In the genomic region with DNA sequence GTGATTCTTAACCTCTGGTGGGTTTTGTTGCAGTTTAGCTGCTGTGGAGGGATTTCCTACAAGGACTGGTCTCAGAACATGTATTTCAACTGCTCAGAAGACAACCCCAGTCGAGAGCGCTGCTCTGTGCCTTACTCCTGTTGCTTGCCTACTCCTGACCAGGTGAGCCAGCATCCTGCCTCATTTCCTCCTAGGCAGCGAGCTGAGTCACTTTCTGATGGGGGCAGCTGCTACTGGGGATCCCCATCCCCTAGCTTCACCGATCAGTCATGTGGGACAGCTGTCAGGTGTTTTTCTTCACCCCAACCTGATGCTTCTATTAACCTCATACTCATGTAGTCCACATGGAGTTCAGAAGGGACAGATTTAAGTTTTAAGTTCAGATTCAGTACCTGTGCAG, we compare ENCODE assay signal across 20 cellular contexts. TPM values are rescaled to one million over a fixed set of nuclear protein-coding genes. Genes with fewer than 3 reads are reported as not detected.
A peak's percentile ranks its signal among the peaks of the same experiment; 100 is the strongest.
DNase-seq lines count a peak whose midpoint lies in the region; ATAC-seq and TF ChIP-seq lines count a peak whose summit lies in the region.
"Had no signal": no experiment of that assay in that cellular context is flagged by ENCODE, and none has a peak within 500 bp of the region (broad histone marks: within the 10 kb centered on the region; RNA-seq: fewer than 3 reads in every experiment).

No MANE protein-coding gene starts in this region.

- TF ChIP-seq CTCF in gastroesophageal sphincter (IDR thresholded peaks at IDR 0.05): no peak
- TF ChIP-seq CTCF in breast epithelium (IDR thresholded peaks at IDR 0.05): no peak

- DNase-seq in stimulated activated CD4-positive, alpha-beta T cell treated with anti-CD3 and anti-CD28 coated beads, Interleukin-1b, Interleukin-23, amount 100 ng/mL, for 48 hours: peak; percentile 15
- DNase-seq in stimulated activated CD4-positive, alpha-beta T cell treated with anti-CD3 and anti-CD28 coated beads, Interleukin-4, amount 100 ng/mL, for 24 hours: no peak
- peak in 1 of 2 donors; percentile 57 for DNase-seq in stimulated activated naive CD8-positive, alpha-beta T cell treated with anti-CD3 and anti-CD28 coated beads, Interleukin-15, amount 100 ng/mL, for 72 hours
- no peak for DNase-seq in activated T-helper 1 cell treated with anti-CD3 and anti-CD28 coated beads, Interleukin-12 subunit alpha, Interleukin-12 subunit beta, Interleukin-2, Interleukin-4 antibody, amounts not matched to agents 30 ng/mL and 10 ng/mL and 1 ng/mL, durations not matched to agents 14 hours and 24 hours and 36 hours (ENCODE audit: low spot score)
- no peak for DNase-seq in breast epithelium (ENCODE audit: low spot score in 2 of 2)
- DNase-seq: activated CD4-positive, alpha-beta T cell treated with anti-CD3 and anti-CD28 coated beads, Interleukin-2, amount 50 U/mL, for 48 hours; activated naive CD4-positive, alpha-beta T cell treated with anti-CD3 and anti-CD28 coated beads, Interleukin-2, amount 10 ng/mL, durations not matched to agents 7 days and 5 days; central memory CD4-positive, alpha-beta T cell; NCI-H1092 treated with DMSO at 0.1 percent for 48 hours; NCI-H526 treated with DMSO at 0.1 percent for 48 hours; nephron progenitor cell; right lobe of liver; stimulated activated CD4-positive, alpha-beta T cell treated with anti-CD3 and anti-CD28 coated beads, Interleukin-4, amount 100 ng/mL, for 4 hours had no signal

- H3K27ac ChIP-seq in gastroesophageal sphincter (no peak overlapping the region), breast epithelium (no peak overlapping the region)
- H3K27ac ChIP-seq: right lobe of liver, RWPE1 had no signal

- no peaks in the 10 kb centered on the region for H3K36me3 Mint-ChIP-seq in activated T-helper 1 cell treated with anti-CD3 and anti-CD28 coated beads, Interleukin-12 subunit alpha, Interleukin-12 subunit beta, Interleukin-2, Interleukin-4 antibody, amounts not matched to agents 30 ng/mL and 10 ng/mL and 1 ng/mL, durations not matched to agents 14 hours and 24 hours and 36 hours (ENCODE audit: low read depth)
- H3K36me3 Mint-ChIP-seq: activated naive CD4-positive, alpha-beta T cell treated with anti-CD3 and anti-CD28 coated beads, Interleukin-2, amount 10 ng/mL, durations not matched to agents 7 days and 5 days had no signal

- TF ChIP-seq POLR2A in gastroesophageal sphincter (IDR thresholded peaks at IDR 0.05) (no peak), breast epithelium (IDR thresholded peaks at IDR 0.05) (no peak)

- H3K4me1 Mint-ChIP-seq in stimulated activated naive CD8-positive, alpha-beta T cell treated with anti-CD3 and anti-CD28 coated beads, Interleukin-15, amount 100 ng/mL, for 72 hours: peaks cover 36% of the 10 kb centered on the region
- peaks cover 20% of the 10 kb centered on the region for H3K4me1 Mint-ChIP-seq in activated T-helper 1 cell treated with anti-CD3 and anti-CD28 coated beads, Interleukin-12 subunit alpha, Interleukin-12 subunit beta, Interleukin-2, Interleukin-4 antibody, amounts not matched to agents 30 ng/mL and 10 ng/mL and 1 ng/mL, durations not matched to agents 14 hours and 24 hours and 36 hours (ENCODE audit: low read depth)

- no peak overlapping the region for H3K4me3 ChIP-seq in gastroesophageal sphincter
- no peak overlapping the region for H3K4me3 ChIP-seq in breast epithelium
- H3K4me3 ChIP-seq: right lobe of liver had no signal

- TF ChIP-seq EP300 in gastroesophageal sphincter (IDR thresholded peaks at IDR 0.05): no peak

- no peak overlapping the region for H3K27ac Mint-ChIP-seq in stimulated activated naive CD8-positive, alpha-beta T cell treated with anti-CD3 and anti-CD28 coated beads, Interleukin-15, amount 100 ng/mL, for 72 hours
- H3K27ac Mint-ChIP-seq in activated T-helper 1 cell treated with anti-CD3 and anti-CD28 coated beads, Interleukin-12 subunit alpha, Interleukin-12 subunit beta, Interleukin-2, Interleukin-4 antibody, amounts not matched to agents 30 ng/mL and 10 ng/mL and 1 ng/mL, durations not matched to agents 14 hours and 24 hours and 36 hours: no peak overlapping the region
- H3K27ac Mint-ChIP-seq: activated naive CD4-positive, alpha-beta T cell treated with anti-CD3 and anti-CD28 coated beads, Interleukin-2, amount 10 ng/mL, durations not matched to agents 7 days and 5 days; nephron progenitor cell; stimulated activated naive CD8-positive, alpha-beta T cell treated with anti-CD3 and anti-CD28 coated beads, Interleukin-15, Interleukin-2, amounts not matched to agents 100 ng/mL and 50 ng/mL, for 24 hours; T-helper 1 cell treated with Interleukin-12 subunit alpha and Interleukin-12 subunit beta and Interleukin-4 antibody, amounts not matched to agents 30 μg/mL and 1 μg/mL, for 36 hours had no signal

- no peaks in the 10 kb centered on the region for H3K9me3 Mint-ChIP-seq in stimulated activated naive CD8-positive, alpha-beta T cell treated with anti-CD3 and anti-CD28 coated beads, Interleukin-15, amount 100 ng/mL, for 72 hours
- no peaks in the 10 kb centered on the region for H3K9me3 Mint-ChIP-seq in activated T-helper 1 cell treated with anti-CD3 and anti-CD28 coated beads, Interleukin-12 subunit alpha, Interleukin-12 subunit beta, Interleukin-2, Interleukin-4 antibody, amounts not matched to agents 30 ng/mL and 10 ng/mL and 1 ng/mL, durations not matched to agents 14 hours and 24 hours and 36 hours
- H3K9me3 Mint-ChIP-seq: activated naive CD4-positive, alpha-beta T cell treated with anti-CD3 and anti-CD28 coated beads, Interleukin-2, amount 10 ng/mL, durations not matched to agents 7 days and 5 days; nephron progenitor cell; stimulated activated naive CD8-positive, alpha-beta T cell treated with anti-CD3 and anti-CD28 coated beads, Interleukin-15, Interleukin-2, amounts not matched to agents 100 ng/mL and 50 ng/mL, for 24 hours; T-helper 1 cell treated with Interleukin-12 subunit alpha and Interleukin-12 subunit beta and Interleukin-4 antibody, amounts not matched to agents 30 μg/mL and 1 μg/mL, for 36 hours had no signal

- no peaks in the 10 kb centered on the region for H3K36me3 ChIP-seq in gastroesophageal sphincter
- H3K36me3 ChIP-seq in breast epithelium: no peaks in the 10 kb centered on the region
- H3K36me3 ChIP-seq: right lobe of liver had no signal

- intact Hi-C loops in activated T-helper 1 cell treated with anti-CD3 and anti-CD28 coated beads, Interleukin-12 subunit alpha, Interleukin-12 subunit beta, Interleukin-2, Interleukin-4 antibody, amounts not matched to agents 30 ng/mL and 10 ng/mL and 1 ng/mL, durations not matched to agents 14 hours and 24 hours and 36 hours (cut with micrococcal nuclease): no loop called here
- intact Hi-C loops in breast epithelium (cut with DNase I; ENCODE audit: low total_unique reads): no loop called here

- peaks cover 0 to 30% (median 0%) of the 10 kb centered on the region in 3 donors for H3K4me1 ChIP-seq in gastroesophageal sphincter
- no peaks in the 10 kb centered on the region for H3K4me1 ChIP-seq in breast epithelium
- H3K4me1 ChIP-seq: right lobe of liver had no signal

- H3K27me3 Mint-ChIP-seq in stimulated activated naive CD8-positive, alpha-beta T cell treated with anti-CD3 and anti-CD28 coated beads, Interleukin-15, amount 100 ng/mL, for 72 hours: no peaks in the 10 kb centered on the region
- peaks cover 12% of the 10 kb centered on the region for H3K27me3 Mint-ChIP-seq in activated T-helper 1 cell treated with anti-CD3 and anti-CD28 coated beads, Interleukin-12 subunit alpha, Interleukin-12 subunit beta, Interleukin-2, Interleukin-4 antibody, amounts not matched to agents 30 ng/mL and 10 ng/mL and 1 ng/mL, durations not matched to agents 14 hours and 24 hours and 36 hours (ENCODE audit: insufficient read depth)

- ATAC-seq in GM21576 (IDR thresholded peaks at IDR 0.05; ENCODE audit: unreplicated experiment) (peak; percentile 52), HG03342 (IDR thresholded peaks at IDR 0.05; ENCODE audit: unreplicated experiment) (peak; percentile 46), gastroesophageal sphincter (no peak)
- ATAC-seq in stimulated activated naive CD8-positive, alpha-beta T cell treated with anti-CD3 and anti-CD28 coated beads, Interleukin-15, amount 100 ng/mL, for 72 hours: peak; percentile 58
- ATAC-seq: right lobe of liver had no signal

- H3K4me3 Mint-ChIP-seq in stimulated activated naive CD8-positive, alpha-beta T cell treated with anti-CD3 and anti-CD28 coated beads, Interleukin-15, amount 100 ng/mL, for 72 hours: no peak overlapping the region
- H3K4me3 Mint-ChIP-seq in activated T-helper 1 cell treated with anti-CD3 and anti-CD28 coated beads, Interleukin-12 subunit alpha, Interleukin-12 subunit beta, Interleukin-2, Interleukin-4 antibody, amounts not matched to agents 30 ng/mL and 10 ng/mL and 1 ng/mL, durations not matched to agents 14 hours and 24 hours and 36 hours: no peak overlapping the region
- H3K4me3 Mint-ChIP-seq: activated naive CD4-positive, alpha-beta T cell treated with anti-CD3 and anti-CD28 coated beads, Interleukin-2, amount 10 ng/mL, durations not matched to agents 7 days and 5 days; nephron progenitor cell; stimulated activated naive CD8-positive, alpha-beta T cell treated with anti-CD3 and anti-CD28 coated beads, Interleukin-15, Interleukin-2, amounts not matched to agents 100 ng/mL and 50 ng/mL, for 24 hours; T-helper 1 cell treated with Interleukin-12 subunit alpha and Interleukin-12 subunit beta and Interleukin-4 antibody, amounts not matched to agents 30 μg/mL and 1 μg/mL, for 36 hours had no signal

- 87 to 96% methylated on average over 4 of the region's 4 CpGs for WGBS in gastroesophageal sphincter (ENCODE audit: low coverage in 1 of 2), 2 donors

- H3K9me3 ChIP-seq in gastroesophageal sphincter: no peaks in the 10 kb centered on the region
- H3K9me3 ChIP-seq in breast epithelium: no peaks in the 10 kb centered on the region
- H3K9me3 ChIP-seq: right lobe of liver had no signal

- H3K27me3 ChIP-seq in gastroesophageal sphincter (no peaks in the 10 kb centered on the region), breast epithelium (no peaks in the 10 kb centered on the region)
- H3K27me3 ChIP-seq: right lobe of liver had no signal

RNA-seq across cellular contexts. Expression of a gene that starts 21.7 kb away (rescaled TPM):
- total RNA-seq in gastroesophageal sphincter (10 to 100 TPM in 3 of 4 donors, 1 to 10 TPM in 1; 10.0 to 20.1 (median 13.4) TPM), breast epithelium (10 to 100 TPM in 2 of 3 donors, 1 to 10 TPM in 1; 6.2 to 11.8 (median 10.2) TPM)
- total RNA-seq in activated T-helper 1 cell treated with anti-CD3 and anti-CD28 coated beads, Interleukin-12 subunit alpha, Interleukin-12 subunit beta, Interleukin-2, Interleukin-4 antibody, amounts not matched to agents 30 ng/mL and 10 ng/mL and 1 ng/mL, durations not matched to agents 14 hours and 24 hours and 36 hours: 0.44 and 0.56 TPM in 2 replicates

RNA-seq across cellular contexts. Expression of a gene that starts 22.2 kb away (rescaled TPM):
- total RNA-seq in gastroesophageal sphincter (10 to 100 TPM in 2 of 4 donors, 1 to 10 TPM in 2; 1.9 to 15.5 (median 9.9) TPM), breast epithelium (10 to 100 TPM in 1 of 3 donors, 1 to 10 TPM in 2; 3.9 to 11.4 (median 5.4) TPM)
- 9.5 and 9.8 TPM in 2 replicates for total RNA-seq in activated T-helper 1 cell treated with anti-CD3 and anti-CD28 coated beads, Interleukin-12 subunit alpha, Interleukin-12 subunit beta, Interleukin-2, Interleukin-4 antibody, amounts not matched to agents 30 ng/mL and 10 ng/mL and 1 ng/mL, durations not matched to agents 14 hours and 24 hours and 36 hours
- total RNA-seq: endothelial cell of umbilical vein had no signal

RNA-seq across cellular contexts. Expression of a gene that starts 58.1 kb away (rescaled TPM):
- total RNA-seq in gastroesophageal sphincter: 10 to 100 TPM in 3 of 4 donors, 1 to 10 TPM in 1; 8.7 to 17.3 (median 14.2) TPM
- total RNA-seq in activated T-helper 1 cell treated with anti-CD3 and anti-CD28 coated beads, Interleukin-12 subunit alpha, Interleukin-12 subunit beta, Interleukin-2, Interleukin-4 antibody, amounts not matched to agents 30 ng/mL and 10 ng/mL and 1 ng/mL, durations not matched to agents 14 hours and 24 hours and 36 hours: 14.1 and 15.5 TPM in 2 replicates
- 10 to 100 TPM; 19.0 to 24.7 (median 21.8) TPM for total RNA-seq in breast epithelium
